Comparison of ENCODE assay signal across 1 cellular context in genomic region chr7:150339369-150339768, GRCh38.
TF ChIP-seq lines count a peak whose summit lies in the region.

No MANE protein-coding gene starts in this region.

TF ChIP-seq in H1, 55 proteins besides CTCF, POLR2A, EP300 and RAD21:
- TF ChIP-seq CHD1 (IDR thresholded peaks at IDR 0.05; ENCODE audit: low read depth, low read length), result no peak
- TF ChIP-seq ASH2L (IDR thresholded peaks at IDR 0.05; ENCODE audit: low read length), result no peak
- TF ChIP-seq JUN (IDR thresholded peaks at IDR 0.05; ENCODE audit: low read depth, low read length), result no peak
- no peak for TF ChIP-seq RFX5 (IDR thresholded peaks at IDR 0.05; ENCODE audit: borderline replicate concordance, low read depth, low read length)
- no peak for TF ChIP-seq KDM4A (IDR thresholded peaks at IDR 0.05; ENCODE audit: low read depth, low read length, severe bottlenecking)
- TF ChIP-seq SP1 (IDR thresholded peaks at IDR 0.05; ENCODE audit: low read depth, low read length), result no peak
- no peak for TF ChIP-seq SAP30 (IDR thresholded peaks at IDR 0.05; ENCODE audit: insufficient read depth, insufficient replicate concordance, low read length)
- no peak for TF ChIP-seq BACH1 (IDR thresholded peaks at IDR 0.05; ENCODE audit: low read length)
- TF ChIP-seq CHD7 (IDR thresholded peaks at IDR 0.05; ENCODE audit: insufficient replicate concordance, low read length), result no peak
- no peak for TF ChIP-seq ZNF274 (IDR thresholded peaks at IDR 0.05; ENCODE audit: borderline replicate concordance, extremely low read depth, low read length)
- no peak for TF ChIP-seq TAF1 (IDR thresholded peaks at IDR 0.05; ENCODE audit: low read depth, low read length)
